ENCODE assay signal across 11 cellular contexts in genomic region chr11:95780544-95780943, GRCh38.
"Had no signal": no experiment of that assay in that cellular context is flagged by ENCODE, and none has a peak within 500 bp of the region (broad histone marks: within the 10 kb centered on the region; RNA-seq: fewer than 3 reads in every experiment).

No MANE protein-coding gene starts in this region.

- DNase-seq: activated CD4-positive, alpha-beta T cell treated with anti-CD3 and anti-CD28 coated beads, Interleukin-2, amount 10 ng/mL, durations not matched to agents 24 days and 14 days; activated CD8-positive, alpha-beta T cell treated with anti-CD3 and anti-CD28 coated beads for 36 hours; activated effector memory CD4-positive, alpha-beta T cell treated with Interleukin-2 at 50 U/mL for 16 hours; activated naive CD4-positive, alpha-beta T cell treated with anti-CD3 and anti-CD28 coated beads, Interleukin-2, amount 50 U/mL, for 16 hours; activated T-cell treated with anti-CD3 and anti-CD28 coated beads, Interleukin-2, amount 50 U/mL, for 24 hours; heart left ventricle; left lung; stimulated activated naive CD4-positive, alpha-beta T cell had no signal

- H3K27me3 ChIP-seq: ascending aorta, heart left ventricle, left lung had no signal

- H3K9me3 ChIP-seq: ascending aorta, heart left ventricle, left lung had no signal

- H3K4me3 ChIP-seq: ascending aorta, coronary artery, heart left ventricle, left lung had no signal

- H3K4me1 ChIP-seq: ascending aorta, heart left ventricle, left lung had no signal

- ATAC-seq: activated CD8-positive, alpha-beta T cell treated with anti-CD3 and anti-CD28 coated beads for 36 hours; heart left ventricle; left lung had no signal

- H3K27ac ChIP-seq: ascending aorta, coronary artery, heart left ventricle, left lung had no signal

- FAIRE-seq: frontal cortex had no signal
